In genomic region chr9:21964925-21965385, GRCh38 we compare ENCODE assay signal across 8 cellular contexts. TPM values are rescaled to one million over a fixed set of nuclear protein-coding genes. Genes with fewer than 3 reads are reported as not detected.
A peak's percentile ranks its signal among the peaks of the same experiment; 100 is the strongest.
DNase-seq lines count a peak whose midpoint lies in the region; TF ChIP-seq lines count a peak whose summit lies in the region.

No MANE protein-coding gene starts in this region.

- H3K36me3 ChIP-seq in BJ (ENCODE audit: control insufficient read depth, insufficient read depth, low read length) (no peaks in the 10 kb centered on the region), HUES48 (ENCODE audit: control insufficient read depth, insufficient read depth, low read length) (no peaks in the 10 kb centered on the region)

- H3K4me3 ChIP-seq in BJ (ENCODE audit: low read depth, low read length) (peak overlapping the region; percentile 30), HUES48 (ENCODE audit: low read depth, low read length) (peak overlapping the region; percentile 55)

- H3K27ac ChIP-seq in HUES48 (ENCODE audit: low read depth, low read length): no peak overlapping the region

- POLR2A ChIA-PET in BJ (lab: Charles Lee): no interaction called here

- H3K27ac Mint-ChIP-seq in activated naive CD4-positive, alpha-beta T cell treated with anti-CD3 and anti-CD28 coated beads, Interleukin-2, amount 50 U/mL, for 24 hours: no peak overlapping the region

- peaks cover 19% of the 10 kb centered on the region for H3K4me1 Mint-ChIP-seq in activated naive CD4-positive, alpha-beta T cell treated with anti-CD3 and anti-CD28 coated beads, Interleukin-2, amount 50 U/mL, for 24 hours

- H3K9ac ChIP-seq in HUES48 (ENCODE audit: low read depth, low read length): no peak overlapping the region

- peaks cover 12% of the 10 kb centered on the region for H3K4me1 ChIP-seq in HUES48 (ENCODE audit: control insufficient read depth, insufficient read depth, low read length)

- DNase-seq in BJ (ENCODE audit: low read depth) (no peak), GM20000 (ENCODE audit: low spot score) (peak; percentile 75), iPS-NIHi7 (ENCODE audit: extremely low spot score) (peak; percentile 43), Ammon's horn (ENCODE audit: low spot score) (no peak), NCI-H345 (lab: John Stamatoyannopoulos, UW) (no peak)
- peak; percentile 51 for DNase-seq in stimulated activated CD4-positive, alpha-beta T cell treated with anti-CD3 and anti-CD28 coated beads, Interleukin-4, amount 100 ng/mL, for 1 hour

- peaks cover 19% of the 10 kb centered on the region for H3K9me3 Mint-ChIP-seq in activated naive CD4-positive, alpha-beta T cell treated with anti-CD3 and anti-CD28 coated beads, Interleukin-2, amount 50 U/mL, for 24 hours

- no peaks in the 10 kb centered on the region for H3K9me3 ChIP-seq in HUES48 (ENCODE audit: control insufficient read depth, insufficient read depth, low read length)

- no peak for TF ChIP-seq CTCF in BJ (IDR thresholded peaks at IDR 0.05; ENCODE audit: insufficient read depth, low read depth, low read length)
- no peak for TF ChIP-seq CTCF in GM20000 (IDR thresholded peaks at IDR 0.05; ENCODE audit: extremely low read depth, missing control alignments)

- peaks cover 69% of the 10 kb centered on the region for H3K27me3 Mint-ChIP-seq in activated naive CD4-positive, alpha-beta T cell treated with anti-CD3 and anti-CD28 coated beads, Interleukin-2, amount 50 U/mL, for 24 hours

- H3K27me3 ChIP-seq in BJ (ENCODE audit: control insufficient read depth, insufficient read depth, low read length) (peaks cover 31% of the 10 kb centered on the region), HUES48 (ENCODE audit: control insufficient read depth, insufficient read depth, low read length) (peaks cover 87% of the 10 kb centered on the region)

- peaks cover 9% of the 10 kb centered on the region for H3K36me3 Mint-ChIP-seq in activated naive CD4-positive, alpha-beta T cell treated with anti-CD3 and anti-CD28 coated beads, Interleukin-2, amount 50 U/mL, for 24 hours

- CTCF ChIA-PET in BJ (lab: Yijun Ruan, JAX): interaction anchor here (1.5 kb wide), 1 partner anchor 10 kb away, joined by 5 read pairs; no protein-coding TSS in a partner anchor

- H3K4me3 Mint-ChIP-seq in activated naive CD4-positive, alpha-beta T cell treated with anti-CD3 and anti-CD28 coated beads, Interleukin-2, amount 50 U/mL, for 24 hours: peak overlapping the region; percentile 55

RNA-seq across cellular contexts. Expression of gene CDKN2A, which starts 29.2 kb away (rescaled TPM):
- polyA plus RNA-seq in BJ (2011; rRNA removed): 15.2 and 20.0 TPM in 2 replicates
- 4.2 and 5.0 TPM in 2 replicates for polyA minus RNA-seq in BJ (2011; rRNA and poly(A)+ RNA removed)

RNA-seq across cellular contexts. Expression of gene CDKN2B-AS1, which starts 29.6 kb away (rescaled TPM):
- polyA plus RNA-seq in BJ (2011; rRNA removed): 0.59 and 1.1 TPM in 2 replicates
- polyA minus RNA-seq in BJ (2011; rRNA and poly(A)+ RNA removed): 1.2 and 2.1 TPM in 2 replicates

RNA-seq across cellular contexts. Expression of gene CDKN2B, which starts 44.1 kb away (rescaled TPM):
- polyA plus RNA-seq in BJ (2011; rRNA removed): 4.3 and 5.2 TPM in 2 replicates
- 2.6 and 3.0 TPM in 2 replicates for polyA minus RNA-seq in BJ (2011; rRNA and poly(A)+ RNA removed)

Comparison
In these comparisons a context has a peak if more than half of its experiments do, and no peak if none do; other contexts are left out.
1. DNase-seq: peak in GM20000 (single experiment), iPS-NIHi7 (single experiment) and stimulated activated CD4-positive, alpha-beta T cell treated with anti-CD3 and anti-CD28 coated beads, Interleukin-4, amount 100 ng/mL, for 1 hour (single experiment); none in BJ (single experiment), Ammon's horn (single experiment) and NCI-H345 (single experiment).